10 cellular contexts compared by ENCODE assay signal in genomic region chr4:139243448-139244365, GRCh38. TPM values are rescaled to one million over a fixed set of nuclear protein-coding genes. Genes with fewer than 3 reads are reported as not detected.
A peak's percentile ranks its signal among the peaks of the same experiment; 100 is the strongest.
DNase-seq lines count a peak whose midpoint lies in the region; ATAC-seq, FAIRE-seq and TF ChIP-seq lines count a peak whose summit lies in the region.
"Had no signal": no experiment of that assay in that cellular context is flagged by ENCODE, and none has a peak within 500 bp of the region (broad histone marks: within the 10 kb centered on the region; RNA-seq: fewer than 3 reads in every experiment).

No MANE protein-coding gene starts in this region.

- H3K27ac ChIP-seq in K562 (ENCODE audit: extremely low read depth, low read depth, low read length) (no peak overlapping the region), uterus (peak overlapping the region; percentile 21 to 49)

- in situ Hi-C loops in K562 (cut with MboI) = no loop called here

- WGBS in K562 (ENCODE audit: insufficient coverage, low coverage, missing lambda C conversion rate) = 59% methylated on average over 11 of the region's 12 CpGs

- H3K4me2 ChIP-seq in K562 (ENCODE audit: insufficient read depth, low read length) = no peak overlapping the region

- no peak for TF ChIP-seq POLR2A in K562 (conservative IDR thresholded peaks at IDR 0.05)
- TF ChIP-seq POLR2A in uterus (IDR thresholded peaks at IDR 0.05) = no peak

- no peaks in the 10 kb centered on the region for H3K79me2 ChIP-seq in K562 (ENCODE audit: control insufficient read depth, insufficient read depth, low read length)

- BruUV-seq in K562 (replicated peaks; lab: Mats Ljungman, UMichigan) = no TSS peak

- TF ChIP-seq EP300 in K562 (IDR thresholded peaks at IDR 0.05; ENCODE audit: low read length) = no peak

- peak; percentile 33 for DNase-seq in DMS53 (lab: John Stamatoyannopoulos, UW)
- no peak for DNase-seq in DMS53 treated with DMSO at 0.1 percent for 48 hours (lab: John Stamatoyannopoulos, UW; ENCODE audit: unreplicated experiment)
- DNase-seq in K562 (ENCODE audit: extremely low read depth in 1 of 4, low spot score in 3 of 4) = peak in 1 of 4 experiments; percentile 37
- peak; percentile 69 for DNase-seq in kidney epithelial cell (ENCODE audit: low read depth)
- no peak for DNase-seq in uterus
- no peak for DNase-seq in NCI-H1092 (lab: John Stamatoyannopoulos, UW)
- DNase-seq in NCI-H510A treated with DMSO at 0.1 percent for 48 hours (lab: John Stamatoyannopoulos, UW) = no peak
- DNase-seq: 8988T, activated T-cell treated with anti-CD3 and anti-CD28 coated beads for 4 hours had no signal

- no peak for TF ChIP-seq RAD21 in K562 (CRISPR knock-in tag; conservative IDR thresholded peaks at IDR 0.05 in 1 of 2, IDR thresholded peaks at IDR 0.05 in 1 of 2)

- no peaks in the 10 kb centered on the region for H3K9me1 ChIP-seq in K562 (ENCODE audit: control insufficient read depth, insufficient read depth, low read length)

- FAIRE-seq in K562 (lab: Jason Lieb, UNC) = peak; percentile 35

- 0 out of 2 replicates have a peak overlapping the region, but pooled peaks have one; percentile 8 for H2AFZ ChIP-seq in K562 (ENCODE audit: low read depth, low read length)

- H3K9me3 ChIP-seq in K562 (replicated peaks; ENCODE audit: control insufficient read depth, insufficient read depth, low read depth, low read length) (peaks cover 2% of the 10 kb centered on the region; the same call in 1 of the 2 replicates), uterus (no peaks in the 10 kb centered on the region)

- H3K4me1 ChIP-seq in K562 (replicated peaks in 1 of 2; ENCODE audit: control insufficient read depth in 2 of 2, insufficient read depth in 2 of 2, low read length in 2 of 2) = no peaks in the 10 kb centered on the region; a peak in 2 of 5 replicates
- no peaks in the 10 kb centered on the region for H3K4me1 ChIP-seq in uterus

- H3K27me3 ChIP-seq in K562 (ENCODE audit: control insufficient read depth in 2 of 2, insufficient read depth in 2 of 2, low read length in 2 of 2) (no peaks in the 10 kb centered on the region), kidney epithelial cell (ENCODE audit: control insufficient read depth, insufficient read depth, low read length) (no peaks in the 10 kb centered on the region), uterus (no peaks in the 10 kb centered on the region)

- H3K4me3 ChIP-seq in K562 (no peak overlapping the region), kidney epithelial cell (ENCODE audit: low read depth, low read length) (no peak overlapping the region), uterus (no peak overlapping the region)

- TF ChIP-seq CTCF in K562 (IDR thresholded peaks at IDR 0.05 in 2 of 3, conservative IDR thresholded peaks at IDR 0.05 in 1 of 3; ENCODE audit: insufficient read depth in 2 of 3, low read depth in 1 of 3, low read length in 3 of 3) (no peak), kidney epithelial cell (IDR thresholded peaks at IDR 0.05; ENCODE audit: insufficient read depth, low read length, poor library complexity, severe bottlenecking) (no peak), uterus (IDR thresholded peaks at IDR 0.05) (no peak)

- H4K20me1 ChIP-seq in K562 (replicated peaks; ENCODE audit: control insufficient read depth, insufficient read depth, low read length) = no peaks in the 10 kb centered on the region

- POLR2A ChIA-PET in K562 (lab: Yijun Ruan, JAX) = interaction anchor here (0.6 to 1.2 kb wide), 2 partner anchors 16 to 41 kb away, joined by 3 read pairs; no protein-coding TSS in a partner anchor

- CTCF ChIA-PET in K562 (lab: Yijun Ruan, JAX; ENCODE audit: low intra/inter-chr PET ratio) = no interaction called here

- ATAC-seq in K562 = peak; percentile 67
- no peak for ATAC-seq in GM21360 (IDR thresholded peaks at IDR 0.05; ENCODE audit: unreplicated experiment)

- H3K36me3 ChIP-seq in K562 (ENCODE audit: control insufficient read depth, insufficient read depth, low read length) (no peaks in the 10 kb centered on the region), kidney epithelial cell (ENCODE audit: control insufficient read depth, insufficient read depth, low read length) (no peaks in the 10 kb centered on the region), uterus (no peaks in the 10 kb centered on the region)

- intact Hi-C loops in K562 (cut with micrococcal nuclease) = no loop called here
- intact Hi-C loops in uterus (cut with DNase I; ENCODE audit: low total_unique reads) = no loop called here

- no peak overlapping the region for H3K9ac ChIP-seq in K562 (ENCODE audit: insufficient read depth in 1 of 2, low read depth in 2 of 2, low read length in 2 of 2)

TF ChIP-seq in K562, 482 proteins besides CTCF, POLR2A, EP300 and RAD21 (continues in another document):
- no peak for TF ChIP-seq ILK (tag; IDR thresholded peaks at IDR 0.05; ENCODE audit: borderline replicate concordance, low read depth)
- TF ChIP-seq ZFP1 (CRISPR knock-in tag; IDR thresholded peaks at IDR 0.05) = no peak
- TF ChIP-seq SMAD4 (CRISPR knock-in tag; conservative IDR thresholded peaks at IDR 0.05) = no peak

RNA-seq across cellular contexts. Expression of gene MGARP, which starts 36.3 kb away (rescaled TPM):
- total RNA-seq in K562 (2011; cell fraction: chromatin; rRNA removed; ENCODE audit: low replicate concordance) = not detected in 2 replicates
- not detected in 2 replicates for total RNA-seq in K562 (2011; cell fraction: nucleolus; rRNA removed)
- total RNA-seq in K562 (2011; cell fraction: nucleoplasm; rRNA removed) = not detected in 2 replicates
- total RNA-seq in K562 (2014; rRNA removed) (not detected in 2 replicates), K562 (2014; rRNA removed; fragmentation: Illumina TruSeq; extraction: Trizol) (0.11 and 0.16 TPM in 2 replicates), K562 (2015; rRNA removed; fragmentation: Illumina TruSeq; extraction: Trizol) (0.15 TPM in 1 of 2 replicates, not detected in the other), K562 (2021) (0.31 and 0.35 TPM in 2 replicates), kidney epithelial cell (0.08 TPM in 1 of 2 replicates, not detected in the other), uterus (1 to 10 TPM in 2 of 4 donors, under 1 TPM in 1, not detected in 1; 0.29 to 9.0 (median 3.2) TPM)
- polyA plus RNA-seq in K562 (2011; rRNA removed) (0.11 and 0.14 TPM in 2 replicates), K562 (2014; fragmentation: Illumina TruSeq; extraction: Trizol) (0.11 TPM in 1 of 2 replicates, not detected in the other), K562 (2014; fragmentation: Nextera tagmentation; extraction: Ambion mirVana) (under 1 TPM; 0.23 to 0.45 TPM), K562 (2014; rRNA removed) (not detected in 2 replicates)
- polyA plus RNA-seq in K562 (2011; cell fraction: cytosol; rRNA removed) = 0.07 and 0.12 TPM in 2 replicates
- not detected in 2 replicates for polyA plus RNA-seq in K562 (2011; cell fraction: nucleus; rRNA removed)
- polyA plus RNA-seq in K562 (2012) = 0.07 and 0.17 TPM in 2 replicates
- 0.30 TPM in 1 of 2 replicates, not detected in the other for polyA minus RNA-seq in K562 (2011; rRNA and poly(A)+ RNA removed)
- not detected in 2 replicates for polyA minus RNA-seq in K562 (2011; cell fraction: cytosol; rRNA and poly(A)+ RNA removed)
- polyA minus RNA-seq in K562 (2011; cell fraction: nucleus; rRNA and poly(A)+ RNA removed) = not detected in 2 replicates

RNA-seq across cellular contexts. Expression of gene NAA15, which starts 57.6 kb away (rescaled TPM):
- total RNA-seq in K562 (2011; cell fraction: chromatin; rRNA removed; ENCODE audit: low replicate concordance) = 31.5 and 142 TPM in 2 replicates
- 14.3 and 21.7 TPM in 2 replicates for total RNA-seq in K562 (2011; cell fraction: nucleolus; rRNA removed)
- total RNA-seq in K562 (2011; cell fraction: nucleoplasm; rRNA removed) = 41.9 and 67.9 TPM in 2 replicates
- total RNA-seq in K562 (2014; rRNA removed) (63.2 and 67.6 TPM in 2 replicates), K562 (2014; rRNA removed; fragmentation: Illumina TruSeq; extraction: Trizol) (114 and 126 TPM in 2 replicates), K562 (2015; rRNA removed; fragmentation: Illumina TruSeq; extraction: Trizol) (87.5 and 96.4 TPM in 2 replicates), K562 (2021) (117 TPM in 2 replicates), kidney epithelial cell (31.0 and 31.7 TPM in 2 replicates), uterus (10 to 100 TPM; 47.1 to 75.1 (median 54.1) TPM)
- polyA plus RNA-seq in K562 (2011; rRNA removed) (39.8 and 61.9 TPM in 2 replicates), K562 (2014; fragmentation: Illumina TruSeq; extraction: Trizol) (60.4 and 76.4 TPM in 2 replicates), K562 (2014; fragmentation: Nextera tagmentation; extraction: Ambion mirVana) (10 to 100 TPM; 37.8 to 41.3 TPM), K562 (2014; rRNA removed) (45.9 and 48.9 TPM in 2 replicates)
- 5.5 and 10.9 TPM in 2 replicates for polyA plus RNA-seq in K562 (2011; cell fraction: cytosol; rRNA removed)
- 10.4 and 12.4 TPM in 2 replicates for polyA plus RNA-seq in K562 (2011; cell fraction: nucleus; rRNA removed)
- 29.9 and 48.2 TPM in 2 replicates for polyA plus RNA-seq in K562 (2012)
- 148 and 165 TPM in 2 replicates for polyA minus RNA-seq in K562 (2011; rRNA and poly(A)+ RNA removed)
- polyA minus RNA-seq in K562 (2011; cell fraction: cytosol; rRNA and poly(A)+ RNA removed) = 44.9 and 54.8 TPM in 2 replicates
- polyA minus RNA-seq in K562 (2011; cell fraction: nucleus; rRNA and poly(A)+ RNA removed) = 25.8 and 45.7 TPM in 2 replicates

RNA-seq across cellular contexts. Expression of gene NDUFC1, which starts 58.6 kb away (rescaled TPM):
- 12.2 and 17.5 TPM in 2 replicates for total RNA-seq in K562 (2011; cell fraction: chromatin; rRNA removed; ENCODE audit: low replicate concordance)
- 10.5 and 16.2 TPM in 2 replicates for total RNA-seq in K562 (2011; cell fraction: nucleolus; rRNA removed)
- 17.0 and 26.2 TPM in 2 replicates for total RNA-seq in K562 (2011; cell fraction: nucleoplasm; rRNA removed)
- 82.2 and 120 TPM in 2 replicates for total RNA-seq in K562 (2014; rRNA removed)
- 89.2 and 89.5 TPM in 2 replicates for total RNA-seq in K562 (2014; rRNA removed; fragmentation: Illumina TruSeq; extraction: Trizol)
- 141 and 142 TPM in 2 replicates for total RNA-seq in K562 (2015; rRNA removed; fragmentation: Illumina TruSeq; extraction: Trizol)
- 88.8 and 95.4 TPM in 2 replicates for total RNA-seq in K562 (2021)
- 55.8 and 58.9 TPM in 2 replicates for polyA plus RNA-seq in K562 (2011; rRNA removed)
- polyA plus RNA-seq in K562 (2011; cell fraction: cytosol; rRNA removed) = 49.9 and 58.8 TPM in 2 replicates
- polyA plus RNA-seq in K562 (2011; cell fraction: nucleus; rRNA removed) = 32.8 and 33.1 TPM in 2 replicates
- polyA plus RNA-seq in K562 (2012) = 84.9 and 145 TPM in 2 replicates
- polyA plus RNA-seq in K562 (2014; fragmentation: Illumina TruSeq; extraction: Trizol) = 62.2 and 119 TPM in 2 replicates
- polyA plus RNA-seq in K562 (2014; fragmentation: Nextera tagmentation; extraction: Ambion mirVana) = 100 to 1,000 TPM; 350 to 378 TPM
- 170 and 180 TPM in 2 replicates for polyA plus RNA-seq in K562 (2014; rRNA removed)
- polyA minus RNA-seq in K562 (2011; rRNA and poly(A)+ RNA removed) = 19.1 and 19.5 TPM in 2 replicates
- polyA minus RNA-seq in K562 (2011; cell fraction: cytosol; rRNA and poly(A)+ RNA removed) = 28.2 and 36.0 TPM in 2 replicates
- 8.8 and 18.8 TPM in 2 replicates for polyA minus RNA-seq in K562 (2011; cell fraction: nucleus; rRNA and poly(A)+ RNA removed)
- total RNA-seq in kidney epithelial cell = 26.7 and 36.8 TPM in 2 replicates
- total RNA-seq in uterus = 10 to 100 TPM in 2 of 4 donors, 1 to 10 TPM in 1, under 1 TPM in 1; 0.77 to 43.8 (median 14.9) TPM

Comparison
In these comparisons a context has a peak if more than half of its experiments do, and no peak if none do; other contexts are left out.
1. DNase-seq: peak in DMS53 (single experiment) and kidney epithelial cell (single experiment); none in DMS53 treated with DMSO at 0.1 percent for 48 hours (single experiment), uterus (0 of 2), NCI-H1092 (single experiment) and NCI-H510A treated with DMSO at 0.1 percent for 48 hours (single experiment).